ENCODE assay signal across 8 cellular contexts in the genomic region with DNA sequence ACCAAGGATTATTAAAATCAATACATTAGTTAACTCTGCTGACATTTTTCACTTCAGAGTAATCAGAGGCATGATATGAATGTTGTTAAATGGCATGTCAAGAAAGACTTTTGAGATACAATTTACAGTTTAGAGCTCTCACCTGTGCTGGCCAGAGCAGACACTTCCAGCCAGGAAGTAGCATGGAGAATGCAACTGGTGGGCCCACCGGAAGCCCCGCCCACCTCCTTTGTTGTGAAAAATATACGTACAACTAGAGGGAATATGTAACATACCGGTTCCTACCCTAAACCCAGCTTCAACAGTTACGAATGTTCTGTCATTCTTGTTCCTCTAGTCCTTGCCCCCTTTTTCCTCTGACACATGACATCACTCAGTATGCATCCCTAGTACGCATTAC.
DNase-seq lines count a peak whose midpoint lies in the region; ATAC-seq and TF ChIP-seq lines count a peak whose summit lies in the region.

No MANE protein-coding gene starts in this region.

- no peak for TF ChIP-seq EP300 in suprapubic skin (IDR thresholded peaks at IDR 0.05)

- peak; percentile 31 to 38 for ATAC-seq in activated CD4-positive, CD25-positive, alpha-beta regulatory T cell treated with anti-CD3 and anti-CD28 coated beads, Interleukin-2, amount 50 U/mL, for 24 hours
- ATAC-seq in HG02642 (IDR thresholded peaks at IDR 0.05; ENCODE audit: poor library complexity, unreplicated experiment), result no peak

- no peak overlapping the region for H3K4me3 ChIP-seq in suprapubic skin

- intact Hi-C loops in posterior vena cava (cut with DNase I), result loop anchor here in 1 of 2 donors (10.0 kb wide), 1 partner anchor 60 kb away; no protein-coding TSS in a partner anchor

- H3K36me3 ChIP-seq in suprapubic skin, result peaks cover 29% of the 10 kb centered on the region

- peak overlapping the region; percentile 85 for H3K27ac ChIP-seq in suprapubic skin

- H3K9me3 ChIP-seq in suprapubic skin, result peaks cover under 1% of the 10 kb centered on the region

- TF ChIP-seq POLR2A in suprapubic skin (IDR thresholded peaks at IDR 0.05), result no peak

- 60% methylated on average over 6 of the region's 6 CpGs for WGBS in suprapubic skin

- no peak for TF ChIP-seq CTCF in suprapubic skin (IDR thresholded peaks at IDR 0.05)

- peaks cover 43% of the 10 kb centered on the region for H3K4me1 ChIP-seq in suprapubic skin

- H3K27me3 ChIP-seq in suprapubic skin, result no peaks in the 10 kb centered on the region

- DNase-seq in activated CD4-positive, CD25-positive, alpha-beta regulatory T cell treated with anti-CD3 and anti-CD28 coated beads, Interleukin-2, amount 50 U/mL, for 72 hours, result no peak
- peak; percentile 70 for DNase-seq in activated effector memory CD4-positive, alpha-beta T cell treated with anti-CD3 and anti-CD28 coated beads, Interleukin-2, amount 50 U/mL, for 16 hours
- DNase-seq in iris pigment epithelial cell (ENCODE audit: low read depth), result peak; percentile 67
- no peak for DNase-seq in suprapubic skin (ENCODE audit: low spot score in 2 of 2)
- DNase-seq in posterior vena cava (ENCODE audit: low spot score), result no peak
- no peak for DNase-seq in DMS153 (lab: John Stamatoyannopoulos, UW)

Comparison
In these comparisons a context has a peak if more than half of its experiments do, and no peak if none do; other contexts are left out.
1. DNase-seq: peak in activated effector memory CD4-positive, alpha-beta T cell treated with anti-CD3 and anti-CD28 coated beads, Interleukin-2, amount 50 U/mL, for 16 hours (single experiment) and iris pigment epithelial cell (single experiment); none in activated CD4-positive, CD25-positive, alpha-beta regulatory T cell treated with anti-CD3 and anti-CD28 coated beads, Interleukin-2, amount 50 U/mL, for 72 hours (single experiment), suprapubic skin (0 of 2), posterior vena cava (single experiment) and DMS153 (single experiment).